In genomic region chr17:313911-314613, GRCh38 we compare ENCODE assay signal across 12 cellular contexts. TPM values are rescaled to one million over a fixed set of nuclear protein-coding genes. Genes with fewer than 3 reads are reported as not detected.
A peak's percentile ranks its signal among the peaks of the same experiment; 100 is the strongest.
DNase-seq lines count a peak whose midpoint lies in the region; ATAC-seq and TF ChIP-seq lines count a peak whose summit lies in the region.
"Had no signal": no experiment of that assay in that cellular context is flagged by ENCODE, and none has a peak within 500 bp of the region (broad histone marks: within the 10 kb centered on the region; RNA-seq: fewer than 3 reads in every experiment).

No MANE protein-coding gene starts in this region.

- H3K36me3 Mint-ChIP-seq in endothelial cell (ENCODE audit: low read depth, unreplicated experiment), result peaks cover 28% of the 10 kb centered on the region
- peaks cover 41% of the 10 kb centered on the region for H3K36me3 Mint-ChIP-seq in progenitor cell of endocrine pancreas (ENCODE audit: insufficient read depth)

- H3K27ac ChIP-seq in right cardiac atrium (ENCODE audit: low read length) (no peak overlapping the region), right atrium auricular region (no peak overlapping the region), HEK293 (ENCODE audit: extremely low read depth, low read depth, low read length) (no peak overlapping the region), caudate nucleus (ENCODE audit: low read depth, low read length) (no peak overlapping the region), transverse colon (no peak overlapping the region)

- H3K27ac Mint-ChIP-seq in endothelial cell (ENCODE audit: unreplicated experiment), result peak overlapping the region; percentile 1
- peak overlapping the region; percentile 15 for H3K27ac Mint-ChIP-seq in progenitor cell of endocrine pancreas
- H3K27ac Mint-ChIP-seq: GM23338, H9 had no signal

- H3K9me3 ChIP-seq in right cardiac atrium (ENCODE audit: control insufficient read depth, low read length), result no peaks in the 10 kb centered on the region
- no peaks in the 10 kb centered on the region for H3K9me3 ChIP-seq in right atrium auricular region
- H3K9me3 ChIP-seq in HEK293 (ENCODE audit: control insufficient read depth, insufficient read depth, low read depth, low read length), result no peaks in the 10 kb centered on the region
- no peaks in the 10 kb centered on the region for H3K9me3 ChIP-seq in BE2C
- no peaks in the 10 kb centered on the region for H3K9me3 ChIP-seq in transverse colon

- H3K4me3 ChIP-seq in right cardiac atrium (ENCODE audit: low read length) (no peak overlapping the region), right atrium auricular region (no peak overlapping the region), HEK293 (ENCODE audit: low read depth, low read length) (no peak overlapping the region), BE2C (ENCODE audit: low read depth, low read length) (no peak overlapping the region), transverse colon (no peak overlapping the region)
- H3K4me3 ChIP-seq: GM23338 had no signal

- TF ChIP-seq POLR2A in transverse colon (IDR thresholded peaks at IDR 0.05), result no peak

- H3K4me1 Mint-ChIP-seq in endothelial cell (ENCODE audit: unreplicated experiment) (peaks cover 3% of the 10 kb centered on the region), progenitor cell of endocrine pancreas (ENCODE audit: low read depth) (no peaks in the 10 kb centered on the region)

- peaks cover 17% of the 10 kb centered on the region for H3K9me3 Mint-ChIP-seq in endothelial cell (ENCODE audit: unreplicated experiment)
- peaks cover 11% of the 10 kb centered on the region for H3K9me3 Mint-ChIP-seq in progenitor cell of endocrine pancreas (ENCODE audit: low read depth)

- DNase-seq in right cardiac atrium (peak in 2 of 3 donors; percentile 7 to 49), right atrium auricular region (ENCODE audit: low spot score) (no peak), endothelial cell (ENCODE audit: low spot score) (no peak), progenitor cell of endocrine pancreas (ENCODE audit: low spot score, unreplicated experiment) (no peak), BE2C (no peak), caudate nucleus (lab: John Stamatoyannopoulos, UW) (no peak), transverse colon (no peak)
- DNase-seq: DMS79, H9, IMR-90 had no signal

- no peaks in the 10 kb centered on the region for H3K27me3 ChIP-seq in right cardiac atrium (ENCODE audit: control insufficient read depth, insufficient read depth)
- no peaks in the 10 kb centered on the region for H3K27me3 ChIP-seq in right atrium auricular region
- no peaks in the 10 kb centered on the region for H3K27me3 ChIP-seq in BE2C
- H3K27me3 ChIP-seq in transverse colon, result no peaks in the 10 kb centered on the region

- CTCF ChIA-PET in HEK293 (lab: Yijun Ruan, JAX), result interaction anchor here (0.5 to 0.7 kb wide), 2 partner anchors 9 to 47 kb away, joined by 3 to 4 read pairs; no protein-coding TSS in a partner anchor

- H3K36me3 ChIP-seq in right atrium auricular region (peaks cover 2% of the 10 kb centered on the region), HEK293 (ENCODE audit: control insufficient read depth in 2 of 2, insufficient read depth in 1 of 2, low read length in 2 of 2) (peaks cover 0 to 2% of the 10 kb centered on the region in 2 experiments; a peak in 1 of 3 replicates), BE2C (no peaks in the 10 kb centered on the region), transverse colon (no peaks in the 10 kb centered on the region)

- H3K4me3 Mint-ChIP-seq in endothelial cell (ENCODE audit: unreplicated experiment) (peak overlapping the region; percentile 5), progenitor cell of endocrine pancreas (ENCODE audit: low read depth) (no peak overlapping the region)
- H3K4me3 Mint-ChIP-seq: GM23338, H9 had no signal

- intact Hi-C loops in right cardiac atrium (cut with DNase I), result no loop called here
- intact Hi-C loops in transverse colon (cut with DNase I; ENCODE audit: low total_unique reads), result no loop called here

- peaks cover 23% of the 10 kb centered on the region for H3K27me3 Mint-ChIP-seq in endothelial cell (ENCODE audit: unreplicated experiment)
- no peaks in the 10 kb centered on the region for H3K27me3 Mint-ChIP-seq in progenitor cell of endocrine pancreas

- POLR2A ChIA-PET in HEK293 (lab: Yijun Ruan, JAX), result interaction anchor here (0.7 kb wide), 1 partner anchor 217 kb away, joined by 3 read pairs; no protein-coding TSS in a partner anchor

- TF ChIP-seq EP300 in transverse colon (IDR thresholded peaks at IDR 0.05; ENCODE audit: low read depth), result no peak

- 91% methylated on average over 9 of the region's 9 CpGs for WGBS in right cardiac atrium
- WGBS in transverse colon (ENCODE audit: low coverage in 1 of 2), 2 donors, result 85 to 93% methylated on average over 2 to 9 of the region's 9 CpGs

- in situ Hi-C loops in transverse colon (cut with MboI; ENCODE audit: low pct_ligation_motif_present in 1 of 4, low pct_unique_long_range_greater_than_20kb in 1 of 4, low sequenced_read_pairs in 3 of 4), result no loop called here

- no peak for ATAC-seq in right cardiac atrium
- ATAC-seq: GM23338 had no signal

- H3K4me1 ChIP-seq in right cardiac atrium (ENCODE audit: control insufficient read depth, insufficient read depth, low read length) (no peaks in the 10 kb centered on the region), right atrium auricular region (no peaks in the 10 kb centered on the region), HEK293 (ENCODE audit: control insufficient read depth, insufficient read depth, low read length) (no peaks in the 10 kb centered on the region), BE2C (no peaks in the 10 kb centered on the region), transverse colon (no peaks in the 10 kb centered on the region)

- TF ChIP-seq CTCF in right atrium auricular region (IDR thresholded peaks at IDR 0.05) (no peak), HEK293 (tag by site-specific recombination; IDR thresholded peaks at IDR 0.05) (no peak), endothelial cell (IDR thresholded peaks at IDR 0.05; ENCODE audit: unreplicated experiment) (no peak), progenitor cell of endocrine pancreas (IDR thresholded peaks at IDR 0.05; ENCODE audit: unreplicated experiment) (no peak), BE2C (IDR thresholded peaks at IDR 0.05; ENCODE audit: low read depth, low read length) (no peak), transverse colon (IDR thresholded peaks at IDR 0.05) (no peak)

TF ChIP-seq in HEK293, 187 proteins besides CTCF, POLR2A, EP300 and RAD21 (continues in another document):
- TF ChIP-seq BCL11B (tag by site-specific recombination; IDR thresholded peaks at IDR 0.05; ENCODE audit: low read depth), result peak; percentile 45; the same call in 1 of the 2 replicates
- TF ChIP-seq ZNF624 (tag by site-specific recombination; IDR thresholded peaks at IDR 0.05), result no peak
- TF ChIP-seq SALL2 (tag by site-specific recombination; IDR thresholded peaks at IDR 0.05; ENCODE audit: borderline replicate concordance), result no peak
- no peak for TF ChIP-seq ZNF18 (tag by site-specific recombination; IDR thresholded peaks at IDR 0.05)
- TF ChIP-seq PRDM10 (tag by site-specific recombination; IDR thresholded peaks at IDR 0.05), result peak; percentile 44; the same call in 1 of the 2 replicates
- TF ChIP-seq ZNF560 (tag by site-specific recombination; IDR thresholded peaks at IDR 0.05; ENCODE audit: borderline replicate concordance), result no peak
- TF ChIP-seq ZIC2 (tag by site-specific recombination; IDR thresholded peaks at IDR 0.05), result no peak

RNA-seq across cellular contexts. Expression of gene RPH3AL, which starts 38.5 kb away (rescaled TPM):
- total RNA-seq in right cardiac atrium (10 to 100 TPM in 2 of 4 donors, 1 to 10 TPM in 2; 4.7 to 11.5 (median 10.2) TPM), right atrium auricular region (10 to 100 TPM in 1 of 2 donors, 1 to 10 TPM in 1; 7.2 to 13.1 TPM), endothelial cell (ENCODE audit: unreplicated experiment) (3.4 TPM), progenitor cell of endocrine pancreas (47.6 and 47.8 TPM in 2 replicates), transverse colon (10 to 100 TPM; 24.3 to 90.5 (median 47.2) TPM)
- polyA plus RNA-seq in right cardiac atrium, result 6.7 TPM
- polyA plus RNA-seq in BE2C (2012; ENCODE audit: insufficient read depth, insufficient read length, low read depth), result 1.7 TPM

Comparison
In these comparisons a context has a peak if more than half of its experiments do, and no peak if none do; other contexts are left out.
1. DNase-seq: peak in right cardiac atrium (2 of 3); none in right atrium auricular region (single experiment), endothelial cell (single experiment), progenitor cell of endocrine pancreas (single experiment), BE2C (single experiment), caudate nucleus (0 of 61) and transverse colon (single experiment).